9 cellular contexts compared by ENCODE assay signal in the genomic region with DNA sequence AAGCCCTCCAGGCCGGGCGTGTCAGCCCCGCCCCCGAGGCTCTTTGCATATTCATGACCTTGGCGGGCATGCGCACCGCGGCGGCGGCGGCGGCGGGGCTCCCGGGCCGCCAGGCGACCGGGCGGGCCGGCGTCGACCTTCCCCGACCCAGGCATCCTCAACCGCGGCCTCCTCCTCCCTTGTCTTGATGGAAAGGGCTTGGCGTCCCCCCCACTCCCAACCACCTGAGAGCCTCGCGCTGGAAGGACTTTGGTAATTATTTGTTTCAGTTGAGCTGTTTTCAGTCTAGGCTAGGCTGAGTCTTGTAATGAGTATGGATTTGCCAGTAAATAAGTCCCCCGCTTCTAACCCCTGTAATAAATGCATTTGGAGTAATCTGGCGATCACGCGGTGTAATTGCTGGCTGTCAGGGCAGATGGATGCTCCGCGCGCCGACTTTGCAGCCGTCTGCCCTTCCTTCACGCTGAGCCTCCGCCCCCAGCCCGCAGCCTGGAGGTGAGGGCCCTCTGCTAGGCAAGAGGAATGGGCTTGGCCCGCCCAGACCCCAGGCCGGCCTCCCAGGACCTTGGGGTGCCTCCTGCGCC. TPM values are rescaled to one million over a fixed set of nuclear protein-coding genes. Genes with fewer than 3 reads are reported as not detected.
A peak's percentile ranks its signal among the peaks of the same experiment; 100 is the strongest.
DNase-seq lines count a peak whose midpoint lies in the region; ATAC-seq lines count a peak whose summit lies in the region.
"Had no signal": no experiment of that assay in that cellular context is flagged by ENCODE, and none has a peak within 500 bp of the region (broad histone marks: within the 10 kb centered on the region; RNA-seq: fewer than 3 reads in every experiment).

No MANE protein-coding gene starts in this region.

- H3K27me3 ChIP-seq in duodenal mucosa (ENCODE audit: control insufficient read depth in 1 of 2, insufficient read depth in 2 of 2, low read length in 2 of 2) (peaks cover 7 to 8% of the 10 kb centered on the region in 2 donors), mononuclear cell (ENCODE audit: insufficient read depth, low read length) (peaks cover 18% of the 10 kb centered on the region)

- DNase-seq in COLO829 (ENCODE audit: low spot score) (peak; percentile 42), amniotic stem cell (lab: John Stamatoyannopoulos, UW) (no peak)
- no peak for DNase-seq in Jurkat, Clone E6-1 (ENCODE audit: low read depth, low spot score)
- DNase-seq in activated CD4-positive, alpha-beta T cell treated with anti-CD3 and anti-CD28 coated beads, Interleukin-2, amount 10 ng/mL, durations not matched to agents 24 days and 14 days = peak; percentile 91
- DNase-seq in stimulated activated CD8-positive, alpha-beta memory T cell treated with anti-CD3 and anti-CD28 coated beads, Interleukin-4, amount 100 ng/mL, for 4 hours (ENCODE audit: low read depth in 2 of 2, low spot score in 1 of 2) = peak; percentile 10 to 34

- H3K4me1 ChIP-seq in duodenal mucosa (ENCODE audit: control insufficient read depth in 1 of 2, insufficient read depth in 2 of 2, low read length in 2 of 2) (peaks cover 6% of the 10 kb centered on the region in 2 donors), mononuclear cell (ENCODE audit: insufficient read depth, low read length) (peaks cover 14% of the 10 kb centered on the region)

- H3K36me3 Mint-ChIP-seq in activated CD4-positive, alpha-beta T cell treated with anti-CD3 and anti-CD28 coated beads, Interleukin-2, amount 10 ng/mL, durations not matched to agents 24 days and 14 days (ENCODE audit: low read depth) = no peaks in the 10 kb centered on the region

- peaks cover 18% of the 10 kb centered on the region for H3K27me3 Mint-ChIP-seq in activated CD4-positive, alpha-beta T cell treated with anti-CD3 and anti-CD28 coated beads, Interleukin-2, amount 10 ng/mL, durations not matched to agents 24 days and 14 days

- peak overlapping the region; percentile 41 for H3K4me3 ChIP-seq in Jurkat, Clone E6-1 (ENCODE audit: low read length)
- H3K4me3 ChIP-seq in duodenal mucosa (ENCODE audit: low read depth in 1 of 2, low read length in 2 of 2) (peak overlapping the region; percentile 60 to 62), mononuclear cell (ENCODE audit: low read length) (peak overlapping the region; percentile 20)

- H3K27ac ChIP-seq in duodenal mucosa (ENCODE audit: low read depth, low read length) = no peak overlapping the region
- H3K27ac ChIP-seq: HL-60 had no signal

- intact Hi-C loops in activated CD4-positive, alpha-beta T cell treated with anti-CD3 and anti-CD28 coated beads, Interleukin-2, amount 10 ng/mL, durations not matched to agents 24 days and 14 days (cut with micrococcal nuclease) = no loop called here

- H3K9me3 ChIP-seq in duodenal mucosa (ENCODE audit: control insufficient read depth in 1 of 2, low read length in 2 of 2) (no peaks in the 10 kb centered on the region), mononuclear cell (ENCODE audit: low read depth, low read length) (no peaks in the 10 kb centered on the region)

- H3K9me3 Mint-ChIP-seq in activated CD4-positive, alpha-beta T cell treated with anti-CD3 and anti-CD28 coated beads, Interleukin-2, amount 10 ng/mL, durations not matched to agents 24 days and 14 days = no peaks in the 10 kb centered on the region

- H3K9ac ChIP-seq in duodenal mucosa (ENCODE audit: low read depth in 1 of 2, low read length in 2 of 2) = no peak overlapping the region

- H3K4me1 Mint-ChIP-seq in activated CD4-positive, alpha-beta T cell treated with anti-CD3 and anti-CD28 coated beads, Interleukin-2, amount 10 ng/mL, durations not matched to agents 24 days and 14 days = peaks cover 7% of the 10 kb centered on the region

- peak overlapping the region; percentile 83 for H3K4me3 Mint-ChIP-seq in activated CD4-positive, alpha-beta T cell treated with anti-CD3 and anti-CD28 coated beads, Interleukin-2, amount 10 ng/mL, durations not matched to agents 24 days and 14 days

- ATAC-seq in HG02571 (IDR thresholded peaks at IDR 0.05; ENCODE audit: unreplicated experiment) = no peak

- H3K27ac Mint-ChIP-seq in activated CD4-positive, alpha-beta T cell treated with anti-CD3 and anti-CD28 coated beads, Interleukin-2, amount 10 ng/mL, durations not matched to agents 24 days and 14 days = no peak overlapping the region

- H3K36me3 ChIP-seq in duodenal mucosa (ENCODE audit: control insufficient read depth in 1 of 2, insufficient read depth in 2 of 2, low read length in 2 of 2) = no peaks in the 10 kb centered on the region

RNA-seq across cellular contexts. Expression of a gene that starts 25.2 kb away (rescaled TPM):
- polyA plus RNA-seq in Jurkat, Clone E6-1 (2012; ENCODE audit: insufficient read depth, insufficient read length) = 0.22 TPM
- not detected in 2 replicates for total RNA-seq in activated CD4-positive, alpha-beta T cell treated with anti-CD3 and anti-CD28 coated beads, Interleukin-2, amount 10 ng/mL, durations not matched to agents 24 days and 14 days
- not detected for total RNA-seq in mononuclear cell

Comparison
In these comparisons a context has a peak if more than half of its experiments do, and no peak if none do; other contexts are left out.
1. DNase-seq: peak in COLO829 (single experiment), activated CD4-positive, alpha-beta T cell treated with anti-CD3 and anti-CD28 coated beads, Interleukin-2, amount 10 ng/mL, durations not matched to agents 24 days and 14 days (single experiment) and stimulated activated CD8-positive, alpha-beta memory T cell treated with anti-CD3 and anti-CD28 coated beads, Interleukin-4, amount 100 ng/mL, for 4 hours (2 of 2); none in Jurkat, Clone E6-1 (single experiment) and amniotic stem cell (single experiment).
2. Peak in every context shown above with its lines, with median percentiles within 50 percentile points of each other: H3K4me3 ChIP-seq.